In genomic region chr4:7103031-7103598, GRCh38 we compare ENCODE assay signal across 8 cellular contexts. TPM values are rescaled to one million over a fixed set of nuclear protein-coding genes. Genes with fewer than 3 reads are reported as not detected.
DNase-seq lines count a peak whose midpoint lies in the region; ATAC-seq and TF ChIP-seq lines count a peak whose summit lies in the region.

No MANE protein-coding gene starts in this region.

- peak overlapping the region; percentile 82 for H3K4me3 Mint-ChIP-seq in chondrocyte (ENCODE audit: unreplicated experiment)

- H3K4me1 Mint-ChIP-seq in chondrocyte (ENCODE audit: low read depth), result peaks cover 27% of the 10 kb centered on the region

- TF ChIP-seq CTCF in chondrocyte (IDR thresholded peaks at IDR 0.05), result no peak

- ATAC-seq in GM18517 (IDR thresholded peaks at IDR 0.05; ENCODE audit: unreplicated experiment) (peak; percentile 67), HG03039 (IDR thresholded peaks at IDR 0.05; ENCODE audit: unreplicated experiment) (peak; percentile 72)

- peaks cover 9% of the 10 kb centered on the region for H3K27me3 Mint-ChIP-seq in chondrocyte (ENCODE audit: low read depth)

- peak; percentile 82 for DNase-seq in A172 (ENCODE audit: low spot score)
- DNase-seq in NCI-H2227 treated with DMSO at 0.1 percent for 48 hours (lab: John Stamatoyannopoulos, UW), result peak; percentile 49
- peak; percentile 66 for DNase-seq in activated CD4-positive, alpha-beta T cell treated with anti-CD3 and anti-CD28 coated beads for 1 hour
- DNase-seq in chondrocyte (ENCODE audit: low spot score), result no peak
- peak; percentile 91 for DNase-seq in left kidney (ENCODE audit: low read depth, low spot score)
- DNase-seq in stimulated activated CD4-positive, alpha-beta T cell treated with anti-CD3 and anti-CD28 coated beads, Interleukin-1b, Interleukin-23, amount 100 ng/mL, for 4 hours (ENCODE audit: low read depth in 2 of 2), result peak; percentile 70 to 83

- no peaks in the 10 kb centered on the region for H3K36me3 Mint-ChIP-seq in chondrocyte (ENCODE audit: low read depth)

- peak overlapping the region; percentile 77 for H3K27ac Mint-ChIP-seq in chondrocyte (ENCODE audit: unreplicated experiment)

- H3K9me3 Mint-ChIP-seq in chondrocyte (ENCODE audit: low read depth), result no peaks in the 10 kb centered on the region

RNA-seq across cellular contexts. Expression of gene GRPEL1, which starts 35.3 kb away (rescaled TPM):
- total RNA-seq in A172 (2014; rRNA removed; shearing (Covaris generic)), result 57.9 and 76.0 TPM in 2 replicates
- total RNA-seq in chondrocyte, result 21.8 to 25.8 TPM (median 24.1 TPM) in 3 replicates

RNA-seq across cellular contexts. Expression of gene TADA2B, which starts 59.9 kb away (rescaled TPM):
- 12.6 and 15.3 TPM in 2 replicates for total RNA-seq in A172 (2014; rRNA removed; shearing (Covaris generic))
- 18.5 to 18.9 TPM (median 18.8 TPM) in 3 replicates for total RNA-seq in chondrocyte
